In the genomic region with DNA sequence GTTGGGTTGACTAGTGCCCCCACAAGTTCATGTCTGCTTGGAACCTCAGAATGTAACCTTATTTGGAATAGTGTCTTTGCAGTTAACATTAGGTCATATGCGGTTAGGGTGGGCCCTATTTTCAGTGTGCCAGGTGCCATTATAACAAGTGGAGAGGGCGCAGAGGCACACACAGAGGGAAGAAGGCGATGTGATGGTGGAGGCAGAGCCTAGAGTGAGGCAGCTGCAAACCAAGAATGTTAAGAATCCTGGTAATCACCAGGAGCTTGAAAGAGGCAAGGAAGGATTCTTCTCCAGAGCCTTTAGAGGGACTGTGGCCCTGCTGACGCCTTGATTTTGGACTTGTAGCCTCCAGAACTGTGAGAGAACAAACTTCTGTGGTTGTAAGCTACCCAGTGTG, we compare ENCODE assay signal across 2 cellular contexts.
TF ChIP-seq lines count a peak whose summit lies in the region.

No MANE protein-coding gene starts in this region.

TF ChIP-seq in WTC11, 78 proteins besides CTCF, POLR2A, EP300 and RAD21:
- no peak for TF ChIP-seq ZNF423 (CRISPR knock-in tag; IDR thresholded peaks at IDR 0.05)
TF ChIP-seq in WTC11: peak in this region for 0.

TF ChIP-seq in H1, 55 proteins besides CTCF, POLR2A, EP300 and RAD21 (continued from another document):
- peak; percentile 60; the same call in 1 of the 2 replicates for TF ChIP-seq TEAD4 (IDR thresholded peaks at IDR 0.05; ENCODE audit: low read depth, low read length)
